ENCODE assay signal across 1 cellular context in genomic region chr10:61904711-61905445, GRCh38.
TF ChIP-seq lines count a peak whose summit lies in the region.

No MANE protein-coding gene starts in this region.

TF ChIP-seq in K562, 482 proteins besides CTCF, POLR2A, EP300 and RAD21 (continued from another document):
- TF ChIP-seq THAP12 (CRISPR knock-in tag; IDR thresholded peaks at IDR 0.05) (no peak), ZBTB40 (IDR thresholded peaks at IDR 0.05) (no peak), ZBTB40 (CRISPR knock-in tag; IDR thresholded peaks at IDR 0.05) (no peak), XRCC3 (IDR thresholded peaks at IDR 0.05) (no peak), RBM17 (IDR thresholded peaks at IDR 0.05; ENCODE audit: borderline replicate concordance, low read depth, low read length) (no peak), ZSCAN32 (CRISPR knock-in tag; IDR thresholded peaks at IDR 0.05) (no peak), ZNF77 (CRISPR knock-in tag; IDR thresholded peaks at IDR 0.05) (no peak), JUND (IDR thresholded peaks at IDR 0.05; ENCODE audit: borderline replicate concordance, low read depth, low read length) (peak; percentile 39; the same call in 1 of the 2 replicates), JUND (tag; IDR thresholded peaks at IDR 0.05; ENCODE audit: borderline replicate concordance, low read depth, low read length) (peak; percentile 43; the same call in 1 of the 3 replicates), SRF (CRISPR knock-in tag; IDR thresholded peaks at IDR 0.05) (peak in 1 of 2 experiments; percentile 29; a peak in 1 of 4 replicates), DPF2 (IDR thresholded peaks at IDR 0.05) (no peak), NUFIP1 (IDR thresholded peaks at IDR 0.05; ENCODE audit: partially characterized antibody) (no peak), HMG20A (CRISPR knock-in tag; conservative IDR thresholded peaks at IDR 0.05) (no peak), ERF (CRISPR knock-in tag; IDR thresholded peaks at IDR 0.05) (no peak), TAF7 (tag; IDR thresholded peaks at IDR 0.05) (no peak), NR2F6 (CRISPR knock-in tag; IDR thresholded peaks at IDR 0.05) (no peak), FOS (IDR thresholded peaks at IDR 0.05; ENCODE audit: extremely low read depth, insufficient read length) (no peak), BRD4 (IDR thresholded peaks at IDR 0.05) (no peak), CREBBP (IDR thresholded peaks at IDR 0.05; ENCODE audit: low read depth, low read length) (no peak)
- TF ChIP-seq, protein P1, sequence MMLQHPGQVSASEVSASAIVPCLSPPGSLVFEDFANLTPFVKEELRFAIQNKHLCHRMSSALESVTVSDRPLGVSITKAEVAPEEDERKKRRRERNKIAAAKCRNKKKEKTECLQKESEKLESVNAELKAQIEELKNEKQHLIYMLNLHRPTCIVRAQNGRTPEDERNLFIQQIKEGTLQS (IDR thresholded peaks at IDR 0.05), result peak; percentile 79
- TF ChIP-seq, protein P1 (CRISPR knock-in tag; conservative IDR thresholded peaks at IDR 0.05), result no peak
- TF ChIP-seq, protein P2, sequence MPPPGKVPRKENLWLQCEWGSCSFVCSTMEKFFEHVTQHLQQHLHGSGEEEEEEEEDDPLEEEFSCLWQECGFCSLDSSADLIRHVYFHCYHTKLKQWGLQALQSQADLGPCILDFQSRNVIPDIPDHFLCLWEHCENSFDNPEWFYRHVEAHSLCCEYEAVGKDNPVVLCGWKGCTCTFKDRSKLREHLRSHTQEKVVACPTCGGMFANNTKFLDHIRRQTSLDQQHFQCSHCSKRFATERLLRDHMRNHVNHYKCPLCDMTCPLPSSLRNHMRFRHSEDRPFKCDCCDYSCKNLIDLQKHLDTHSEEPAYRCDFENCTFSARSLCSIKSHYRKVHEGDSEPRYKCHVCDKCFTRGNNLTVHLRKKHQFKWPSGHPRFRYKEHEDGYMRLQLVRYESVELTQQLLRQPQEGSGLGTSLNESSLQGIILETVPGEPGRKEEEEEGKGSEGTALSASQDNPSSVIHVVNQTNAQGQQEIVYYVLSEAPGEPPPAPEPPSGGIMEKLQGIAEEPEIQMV (tag; conservative IDR thresholded peaks at IDR 0.05; ENCODE audit: low read depth), result no peak
